24 cellular contexts compared by ENCODE assay signal in the genomic region with DNA sequence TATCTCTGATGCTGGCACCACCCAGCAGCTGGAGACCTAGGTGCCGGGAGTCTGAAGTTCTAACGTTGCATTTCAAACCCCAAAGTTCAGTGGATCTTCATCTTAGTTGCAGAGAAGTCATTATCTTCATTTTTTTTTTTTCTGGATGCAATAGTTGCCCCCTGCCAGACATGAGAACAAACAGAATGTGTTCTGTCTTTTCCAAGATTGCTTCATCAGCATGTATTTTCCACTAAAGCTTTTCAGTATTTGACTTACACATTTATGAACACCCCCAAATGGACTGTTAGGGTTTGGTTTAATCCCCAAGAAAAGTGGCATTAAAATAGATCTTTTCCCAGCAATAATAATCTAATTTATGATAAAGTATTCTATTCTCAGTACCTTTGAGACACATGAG.
"Had no signal": no experiment of that assay in that cellular context is flagged by ENCODE, and none has a peak within 500 bp of the region (broad histone marks: within the 10 kb centered on the region; RNA-seq: fewer than 3 reads in every experiment).

No MANE protein-coding gene starts in this region.

- H3K27ac Mint-ChIP-seq: effector memory CD8-positive, alpha-beta T cell; memory B cell; mesothelial cell of epicardium; naive B cell; natural killer cell treated with Interleukin-12 subunit alpha and Interleukin-12 subunit beta and Interleukin-15 and Interleukin-18, amount 100 ng/mL, for 72 hours; neural progenitor cell; stimulated activated memory B cell treated with anti-CD40 and anti-IgM and Interleukin-4, amounts not matched to agents 10 μg/mL and 1 μg/mL and 100 μg/mL, for 72 hours had no signal

- H3K4me3 ChIP-seq: coronary artery, esophagus squamous epithelium, lung, mucosa of descending colon, neural progenitor cell, psoas muscle, sigmoid colon, spleen, thoracic aorta, tibial nerve, upper lobe of left lung had no signal

- H3K9me3 ChIP-seq: esophagus squamous epithelium, mucosa of descending colon, psoas muscle, sigmoid colon, spleen, thoracic aorta, tibial nerve, upper lobe of left lung had no signal

- DNase-seq: dermis blood vessel endothelial cell; effector memory CD8-positive, alpha-beta T cell; erythroblast; esophagus squamous epithelium; mucosa of descending colon; naive B cell; nucleus accumbens; psoas muscle; right cardiac atrium; sigmoid colon; spleen; stimulated activated CD4-positive, alpha-beta T cell treated with anti-CD3 and anti-CD28 coated beads, Interleukin-4, amount 100 ng/mL, for 4 hours; stimulated activated naive CD8-positive, alpha-beta T cell treated with anti-CD3 and anti-CD28 coated beads, Interleukin-15, Interleukin-2, amounts not matched to agents 100 U/mL and 50 U/mL, for 24 hours; substantia nigra; upper lobe of left lung had no signal

- H3K9ac ChIP-seq: neural progenitor cell had no signal

- H3K36me3 ChIP-seq: esophagus squamous epithelium, neural progenitor cell, sigmoid colon, spleen, thoracic aorta, tibial nerve, upper lobe of left lung had no signal

- ATAC-seq: effector memory CD8-positive, alpha-beta T cell; mucosa of descending colon; natural killer cell treated with Interleukin-12 subunit alpha and Interleukin-12 subunit beta and Interleukin-15 and Interleukin-18, amount 100 ng/mL, for 72 hours; psoas muscle; right cardiac atrium; stimulated activated memory B cell treated with anti-CD40 and anti-IgM and Interleukin-4, amounts not matched to agents 10 μg/mL and 1 μg/mL and 100 μg/mL, for 72 hours; stimulated activated naive CD8-positive, alpha-beta T cell treated with anti-CD3 and anti-CD28 coated beads, Interleukin-15, Interleukin-2, amounts not matched to agents 100 U/mL and 50 U/mL, for 24 hours had no signal

- H3K27me3 Mint-ChIP-seq: memory B cell; naive B cell; stimulated activated memory B cell treated with anti-CD40 and anti-IgM and Interleukin-4, amounts not matched to agents 10 μg/mL and 1 μg/mL and 100 μg/mL, for 72 hours had no signal

- H3K9me3 Mint-ChIP-seq: effector memory CD8-positive, alpha-beta T cell; memory B cell; mesothelial cell of epicardium; natural killer cell treated with Interleukin-12 subunit alpha and Interleukin-12 subunit beta and Interleukin-15 and Interleukin-18, amount 100 ng/mL, for 72 hours; neural progenitor cell; stimulated activated memory B cell treated with anti-CD40 and anti-IgM and Interleukin-4, amounts not matched to agents 10 μg/mL and 1 μg/mL and 100 μg/mL, for 72 hours had no signal

- H3K27ac ChIP-seq: coronary artery, esophagus squamous epithelium, neural progenitor cell, psoas muscle, sigmoid colon, spleen, thoracic aorta, tibial nerve, upper lobe of left lung had no signal

- H3K4me1 Mint-ChIP-seq: memory B cell; naive B cell; stimulated activated memory B cell treated with anti-CD40 and anti-IgM and Interleukin-4, amounts not matched to agents 10 μg/mL and 1 μg/mL and 100 μg/mL, for 72 hours had no signal

- H3K4me2 ChIP-seq: neural progenitor cell had no signal

- H3K27me3 ChIP-seq: esophagus squamous epithelium, neural progenitor cell, sigmoid colon, spleen, tibial nerve, upper lobe of left lung had no signal

- H2AFZ ChIP-seq: neural progenitor cell had no signal

- H3K4me1 ChIP-seq: esophagus squamous epithelium, neural progenitor cell, psoas muscle, sigmoid colon had no signal

- H3K36me3 Mint-ChIP-seq: memory B cell; mesothelial cell of epicardium; naive B cell; natural killer cell treated with Interleukin-12 subunit alpha and Interleukin-12 subunit beta and Interleukin-15 and Interleukin-18, amount 100 ng/mL, for 72 hours; neural progenitor cell; stimulated activated memory B cell treated with anti-CD40 and anti-IgM and Interleukin-4, amounts not matched to agents 10 μg/mL and 1 μg/mL and 100 μg/mL, for 72 hours had no signal

- H3K4me3 Mint-ChIP-seq: effector memory CD8-positive, alpha-beta T cell; memory B cell; mesothelial cell of epicardium; naive B cell; natural killer cell treated with Interleukin-12 subunit alpha and Interleukin-12 subunit beta and Interleukin-15 and Interleukin-18, amount 100 ng/mL, for 72 hours; neural progenitor cell; stimulated activated memory B cell treated with anti-CD40 and anti-IgM and Interleukin-4, amounts not matched to agents 10 μg/mL and 1 μg/mL and 100 μg/mL, for 72 hours had no signal
